Comparison of ENCODE assay signal across 1 cellular context in the genomic region with DNA sequence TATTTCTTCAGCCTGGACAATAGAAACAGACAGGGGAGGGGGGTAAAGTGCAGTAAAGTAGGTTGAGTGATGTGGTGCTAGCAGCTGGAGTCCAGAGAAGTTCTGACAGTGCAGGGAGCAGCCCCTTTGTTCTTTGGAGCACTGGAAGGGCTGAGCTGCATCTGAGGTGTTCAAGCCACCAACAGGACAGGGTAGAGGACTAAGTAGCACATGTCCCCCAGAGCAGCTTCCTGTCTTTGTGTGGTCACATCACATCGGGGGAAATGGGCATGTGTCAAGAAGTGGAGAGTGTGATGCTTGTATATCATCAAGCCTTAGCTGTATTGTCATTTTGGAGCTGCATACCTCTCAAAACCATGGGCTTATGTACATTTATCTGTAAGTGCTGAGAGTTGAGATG.
TF ChIP-seq lines count a peak whose summit lies in the region.

No MANE protein-coding gene starts in this region.

TF ChIP-seq in GM12878, 131 proteins besides CTCF, POLR2A, EP300 and RAD21:
- TF ChIP-seq CHD1 (IDR thresholded peaks at IDR 0.05; ENCODE audit: low read depth, low read length) (no peak), ELK1 (IDR thresholded peaks at IDR 0.05; ENCODE audit: low read depth, low read length) (no peak), POLR2AphosphoS5 (IDR thresholded peaks at IDR 0.05; ENCODE audit: low read length) (no peak; the same call in 1 of the 2 replicates), NR2C2 (IDR thresholded peaks at IDR 0.05; ENCODE audit: borderline replicate concordance, control insufficient read depth, insufficient read length, low read depth) (no peak), SMAD5 (IDR thresholded peaks at IDR 0.05; ENCODE audit: low read depth) (no peak), FOS (IDR thresholded peaks at IDR 0.05; ENCODE audit: borderline replicate concordance, extremely low read depth, insufficient read length) (no peak)
